In the genomic region with DNA sequence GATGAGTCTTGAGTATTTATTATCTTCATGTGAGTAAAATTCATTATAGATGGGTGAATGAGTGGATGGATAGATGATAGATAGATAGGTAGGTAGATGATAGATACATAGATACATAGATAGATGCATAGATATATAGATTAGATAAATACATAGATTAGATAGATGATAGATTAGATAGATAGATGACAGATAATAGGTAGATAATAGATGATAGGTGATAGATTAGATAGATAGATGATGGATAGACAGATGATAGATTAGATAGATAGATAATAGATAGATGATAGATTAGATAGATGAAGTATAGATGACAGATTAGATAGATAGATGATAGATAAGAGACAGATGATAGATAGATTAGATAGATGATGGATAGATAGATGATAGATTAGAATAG, we compare ENCODE assay signal across 32 cellular contexts. TPM values are rescaled to one million over a fixed set of nuclear protein-coding genes. Genes with fewer than 3 reads are reported as not detected.
"Had no signal": no experiment of that assay in that cellular context is flagged by ENCODE, and none has a peak within 500 bp of the region (broad histone marks: within the 10 kb centered on the region; RNA-seq: fewer than 3 reads in every experiment).

No MANE protein-coding gene starts in this region.

- DNase-seq: stimulated activated CD4-positive, alpha-beta T cell treated with anti-CD3 and anti-CD28 coated beads, Interleukin-2, amount 100 ng/mL, for 48 hours; stimulated activated CD4-positive, alpha-beta T cell treated with anti-CD3 and anti-CD28 coated beads, Interleukin-4, amount 100 ng/mL, for 1 hour; stimulated activated CD4-positive, alpha-beta T cell treated with anti-CD3 and anti-CD28 coated beads, Interleukin-4, amount 100 ng/mL, for 24 hours; stimulated activated CD4-positive, alpha-beta T cell treated with anti-CD3 and anti-CD28 coated beads, Interleukin-4, amount 100 ng/mL, for 4 hours; stimulated activated CD8-positive, alpha-beta memory T cell treated with anti-CD3 and anti-CD28 coated beads, Interleukin-4, amount 100 ng/mL, for 48 hours; stimulated activated naive B cell treated with anti-CD40 and anti-IgM and Interleukin-4, amounts not matched to agents 10 μg/mL and 1 μg/mL and 100 μg/mL, for 72 hours; stimulated activated naive CD4-positive, alpha-beta T cell; stimulated activated naive CD4-positive, alpha-beta T cell treated with Interleukin-2 at 50 U/mL for 16 hours; stimulated activated naive CD8-positive, alpha-beta T cell treated with anti-CD3 and anti-CD28 coated beads, Interleukin-15, amount 100 ng/mL, for 72 hours; stimulated activated naive CD8-positive, alpha-beta T cell treated with anti-CD3 and anti-CD28 coated beads, Interleukin-15, Interleukin-2, amounts not matched to agents 100 U/mL and 50 U/mL, for 24 hours; stomach; substantia nigra; testis; thyroid gland; tibial artery; transverse colon; upper lobe of left lung; upper lobe of right lung; uterus had no signal

- ATAC-seq: stimulated activated effector memory CD8-positive, alpha-beta T cell treated with anti-CD3 and anti-CD28 coated beads, Interleukin-12 subunit alpha, Interleukin-12 subunit beta, amount 100 ng/mL, for 72 hours; stimulated activated memory B cell treated with anti-CD40 and anti-IgM and Interleukin-4, amounts not matched to agents 10 μg/mL and 1 μg/mL and 100 μg/mL, for 72 hours; stimulated activated naive B cell treated with anti-CD40 and anti-IgM and Interleukin-4, amounts not matched to agents 10 μg/mL and 1 μg/mL and 100 μg/mL, for 72 hours; stimulated activated naive CD8-positive, alpha-beta T cell treated with anti-CD3 and anti-CD28 coated beads, Interleukin-15, amount 100 ng/mL, for 72 hours; stimulated activated naive CD8-positive, alpha-beta T cell treated with anti-CD3 and anti-CD28 coated beads, Interleukin-15, Interleukin-2, amounts not matched to agents 100 U/mL and 50 U/mL, for 24 hours; upper lobe of right lung had no signal

- FAIRE-seq: urothelium cell line had no signal

- H3K27me3 ChIP-seq: suprapubic skin, testis, thyroid gland, tibial nerve, transverse colon, upper lobe of left lung, uterus, vagina had no signal

- H3K9me3 Mint-ChIP-seq: stimulated activated effector memory CD8-positive, alpha-beta T cell treated with anti-CD3 and anti-CD28 coated beads, Interleukin-12 subunit alpha, Interleukin-12 subunit beta, amount 100 ng/mL, for 72 hours; stimulated activated naive B cell treated with anti-CD40 and anti-IgM and Interleukin-4, amounts not matched to agents 10 μg/mL and 1 μg/mL and 100 μg/mL, for 72 hours; stimulated activated naive CD8-positive, alpha-beta T cell treated with anti-CD3 and anti-CD28 coated beads, Interleukin-15, amount 100 ng/mL, for 72 hours; stimulated activated naive CD8-positive, alpha-beta T cell treated with anti-CD3 and anti-CD28 coated beads, Interleukin-15, Interleukin-2, amounts not matched to agents 100 ng/mL and 50 ng/mL, for 24 hours had no signal

- H3K4me1 ChIP-seq: upper lobe of right lung, uterus had no signal

- H3K27ac Mint-ChIP-seq: stimulated activated effector memory CD8-positive, alpha-beta T cell treated with anti-CD3 and anti-CD28 coated beads, Interleukin-12 subunit alpha, Interleukin-12 subunit beta, amount 100 ng/mL, for 72 hours; stimulated activated memory B cell treated with anti-CD40 and anti-IgM and Interleukin-4, amounts not matched to agents 10 μg/mL and 1 μg/mL and 100 μg/mL, for 72 hours; stimulated activated naive B cell treated with anti-CD40 and anti-IgM and Interleukin-4, amounts not matched to agents 10 μg/mL and 1 μg/mL and 100 μg/mL, for 72 hours; stimulated activated naive CD8-positive, alpha-beta T cell treated with anti-CD3 and anti-CD28 coated beads, Interleukin-15, Interleukin-2, amounts not matched to agents 100 ng/mL and 50 ng/mL, for 24 hours; type B pancreatic cell had no signal

- H3K36me3 ChIP-seq: stomach, suprapubic skin, thoracic aorta, thyroid gland, tibial artery, tibial nerve, transverse colon, upper lobe of left lung, upper lobe of right lung, uterus, vagina had no signal

- H3K9me3 ChIP-seq: stomach, suprapubic skin, testis, thoracic aorta, thyroid gland, tibial artery, tibial nerve, transverse colon, upper lobe of left lung, upper lobe of right lung, uterus, vagina had no signal

- H3K27ac ChIP-seq: stomach, suprapubic skin, testis, thoracic aorta, thyroid gland, tibial artery, tibial nerve, transverse colon, upper lobe of left lung, upper lobe of right lung, uterus, vagina had no signal

- H3K4me3 ChIP-seq: stomach, suprapubic skin, testis, thoracic aorta, thyroid gland, tibial artery, tibial nerve, transverse colon, upper lobe of left lung, upper lobe of right lung, uterus, vagina had no signal

- H3K36me3 Mint-ChIP-seq: stimulated activated effector memory CD8-positive, alpha-beta T cell treated with anti-CD3 and anti-CD28 coated beads, Interleukin-12 subunit alpha, Interleukin-12 subunit beta, amount 100 ng/mL, for 72 hours; stimulated activated memory B cell treated with anti-CD40 and anti-IgM and Interleukin-4, amounts not matched to agents 10 μg/mL and 1 μg/mL and 100 μg/mL, for 72 hours; stimulated activated naive B cell treated with anti-CD40 and anti-IgM and Interleukin-4, amounts not matched to agents 10 μg/mL and 1 μg/mL and 100 μg/mL, for 72 hours; type B pancreatic cell had no signal

- H3K4me3 Mint-ChIP-seq: stimulated activated effector memory CD8-positive, alpha-beta T cell treated with anti-CD3 and anti-CD28 coated beads, Interleukin-12 subunit alpha, Interleukin-12 subunit beta, amount 100 ng/mL, for 72 hours; stimulated activated memory B cell treated with anti-CD40 and anti-IgM and Interleukin-4, amounts not matched to agents 10 μg/mL and 1 μg/mL and 100 μg/mL, for 72 hours; stimulated activated naive B cell treated with anti-CD40 and anti-IgM and Interleukin-4, amounts not matched to agents 10 μg/mL and 1 μg/mL and 100 μg/mL, for 72 hours; stimulated activated naive CD8-positive, alpha-beta T cell treated with anti-CD3 and anti-CD28 coated beads, Interleukin-15, amount 100 ng/mL, for 72 hours; stimulated activated naive CD8-positive, alpha-beta T cell treated with anti-CD3 and anti-CD28 coated beads, Interleukin-15, Interleukin-2, amounts not matched to agents 100 ng/mL and 50 ng/mL, for 24 hours; type B pancreatic cell had no signal

RNA-seq across cellular contexts. Expression of gene WFIKKN2, which starts 21.8 kb away (rescaled TPM):
- total RNA-seq: transverse colon had no signal

RNA-seq across cellular contexts. Expression of gene ANKRD40CL, which starts 46.3 kb away (rescaled TPM):
- total RNA-seq: subcutaneous adipose tissue, suprapubic skin, temporal lobe, testis, thoracic aorta, thyroid gland, tibial nerve, upper lobe of left lung, upper lobe of right lung, ureter, urinary bladder, uterus, vagina had no signal
- polyA plus RNA-seq: urinary bladder had no signal
